Comparison of ENCODE assay signal across 9 cellular contexts in genomic region chr12:29427964-29428363, GRCh38. TPM values are rescaled to one million over a fixed set of nuclear protein-coding genes. Genes with fewer than 3 reads are reported as not detected.
A peak's percentile ranks its signal among the peaks of the same experiment; 100 is the strongest.
DNase-seq lines count a peak whose midpoint lies in the region; ATAC-seq and TF ChIP-seq lines count a peak whose summit lies in the region.
"Had no signal": no experiment of that assay in that cellular context is flagged by ENCODE, and none has a peak within 500 bp of the region (broad histone marks: within the 10 kb centered on the region; RNA-seq: fewer than 3 reads in every experiment).

No MANE protein-coding gene starts in this region.

- peaks cover 0 to 3% (median 1%) of the 10 kb centered on the region in 4 donors for H3K4me1 Mint-ChIP-seq in CD4-positive, alpha-beta memory T cell
- H3K4me1 Mint-ChIP-seq in nephron progenitor cell (no peaks in the 10 kb centered on the region), osteocyte (ENCODE audit: unreplicated experiment) (peaks cover 16% of the 10 kb centered on the region)

- ATAC-seq in GM19351 (IDR thresholded peaks at IDR 0.05; ENCODE audit: unreplicated experiment) (peak; percentile 98), HG03175 (IDR thresholded peaks at IDR 0.05; ENCODE audit: unreplicated experiment) (peak; percentile 99), gastrocnemius medialis (no peak)

- no peak overlapping the region for H3K4me3 ChIP-seq in CD4-positive, alpha-beta memory T cell (ENCODE audit: low read length in 2 of 2)
- no peak overlapping the region for H3K4me3 ChIP-seq in gastrocnemius medialis

- intact Hi-C loops in CD4-positive, alpha-beta memory T cell (cut with micrococcal nuclease): loop anchor here (1.0 to 5.0 kb wide), 5 partner anchors 47 to 355 kb away; partner anchors contain the start of gene ERGIC2
- intact Hi-C loops in gastrocnemius medialis (cut with DNase I; ENCODE audit: low total_unique reads): no loop called here

- H3K27me3 ChIP-seq in CD4-positive, alpha-beta memory T cell (ENCODE audit: insufficient read depth, low read length): no peaks in the 10 kb centered on the region
- H3K27me3 ChIP-seq in gastrocnemius medialis: no peaks in the 10 kb centered on the region

- H3K27ac Mint-ChIP-seq in CD4-positive, alpha-beta memory T cell: peak overlapping the region in 1 of 7 donors; percentile 39
- H3K27ac Mint-ChIP-seq in nephron progenitor cell: no peak overlapping the region
- no peak overlapping the region for H3K27ac Mint-ChIP-seq in osteocyte (ENCODE audit: unreplicated experiment)
- H3K27ac Mint-ChIP-seq: dendritic cell treated with granulocyte-macrophage colony-stimulating factor and Interleukin-4, amounts not matched to agents 40 ng/mL and 50 ng/mL, for 4 days had no signal

- no peaks in the 10 kb centered on the region for H3K36me3 Mint-ChIP-seq in CD4-positive, alpha-beta memory T cell
- H3K36me3 Mint-ChIP-seq in nephron progenitor cell (ENCODE audit: low read depth) (no peaks in the 10 kb centered on the region), osteocyte (ENCODE audit: unreplicated experiment) (no peaks in the 10 kb centered on the region)

- in situ Hi-C loops in gastrocnemius medialis (cut with MboI; ENCODE audit: low sequenced_read_pairs in 4 of 4): no loop called here

- peaks cover 0 to 8% (median 2%) of the 10 kb centered on the region in 8 donors for H3K9me3 Mint-ChIP-seq in CD4-positive, alpha-beta memory T cell
- H3K9me3 Mint-ChIP-seq in nephron progenitor cell (no peaks in the 10 kb centered on the region), osteocyte (ENCODE audit: unreplicated experiment) (no peaks in the 10 kb centered on the region)
- H3K9me3 Mint-ChIP-seq: dendritic cell treated with granulocyte-macrophage colony-stimulating factor and Interleukin-4, amounts not matched to agents 40 ng/mL and 50 ng/mL, for 4 days had no signal

- no peaks in the 10 kb centered on the region for H3K4me1 ChIP-seq in CD4-positive, alpha-beta memory T cell (ENCODE audit: insufficient read depth, low read length)
- H3K4me1 ChIP-seq in gastrocnemius medialis: no peaks in the 10 kb centered on the region

- no peaks in the 10 kb centered on the region for H3K9me3 ChIP-seq in CD4-positive, alpha-beta memory T cell (ENCODE audit: control insufficient read depth in 1 of 2, low read length in 2 of 2)
- no peaks in the 10 kb centered on the region for H3K9me3 ChIP-seq in gastrocnemius medialis

- no peak overlapping the region for H3K4me3 Mint-ChIP-seq in CD4-positive, alpha-beta memory T cell
- H3K4me3 Mint-ChIP-seq in nephron progenitor cell (no peak overlapping the region), osteocyte (ENCODE audit: unreplicated experiment) (no peak overlapping the region)
- H3K4me3 Mint-ChIP-seq: dendritic cell treated with granulocyte-macrophage colony-stimulating factor and Interleukin-4, amounts not matched to agents 40 ng/mL and 50 ng/mL, for 4 days had no signal

- no peak for TF ChIP-seq POLR2A in gastrocnemius medialis (IDR thresholded peaks at IDR 0.05)

- POLR2A ChIA-PET in CD4-positive, alpha-beta memory T cell (lab: Charles Lee; ENCODE audit: partially characterized antibody): interaction anchor here (1.1 to 1.9 kb wide), 2 partner anchors 47 to 48 kb away, joined by 3 to 8 read pairs; partner anchors contain the start of gene ERGIC2

- no peaks in the 10 kb centered on the region for H3K36me3 ChIP-seq in CD4-positive, alpha-beta memory T cell (ENCODE audit: insufficient read depth, low read length)
- no peaks in the 10 kb centered on the region for H3K36me3 ChIP-seq in gastrocnemius medialis

- TF ChIP-seq CTCF in nephron progenitor cell (IDR thresholded peaks at IDR 0.05) (peak; percentile 15), gastrocnemius medialis (IDR thresholded peaks at IDR 0.05 in 4 of 5, conservative IDR thresholded peaks at IDR 0.05 in 1 of 5) (no peak), osteocyte (IDR thresholded peaks at IDR 0.05) (no peak)

- H3K27ac ChIP-seq in CD4-positive, alpha-beta memory T cell (ENCODE audit: low read depth, low read length): no peak overlapping the region
- no peak overlapping the region for H3K27ac ChIP-seq in gastrocnemius medialis

- peak in 4 of 5 donors; percentile 9 to 24 (median 23) for DNase-seq in CD4-positive, alpha-beta memory T cell
- DNase-seq in SW480 (ENCODE audit: low spot score) (peak; percentile 36), nephron progenitor cell (no peak), gastrocnemius medialis (no peak), hepatic stellate cell (ENCODE audit: low spot score) (no peak), osteocyte (ENCODE audit: extremely low spot score, unreplicated experiment) (no peak)

- peaks cover 15% of the 10 kb centered on the region in 2 donors for H3K27me3 Mint-ChIP-seq in CD4-positive, alpha-beta memory T cell
- H3K27me3 Mint-ChIP-seq in nephron progenitor cell (ENCODE audit: low read depth, poor library complexity) (peaks cover 5% of the 10 kb centered on the region), osteocyte (ENCODE audit: unreplicated experiment) (peaks cover 18% of the 10 kb centered on the region)

- CTCF ChIA-PET in CD4-positive, alpha-beta memory T cell (lab: Charles Lee; ENCODE audit: partially characterized antibody): interaction anchor here (0.8 to 2.7 kb wide), 13 partner anchors 11 to 342 kb away, joined by 3 to 12 read pairs (median 5); partner anchors contain the start of gene ERGIC2

RNA-seq across cellular contexts. Expression of gene ERGIC2, which starts 47.0 kb away (rescaled TPM):
- total RNA-seq in CD4-positive, alpha-beta memory T cell: 10 to 100 TPM; 74.9 to 82.9 TPM
- 100 to 1,000 TPM in 1 of 2 donors, 10 to 100 TPM in 1; 94.9 to 104 TPM for polyA plus RNA-seq in CD4-positive, alpha-beta memory T cell
- total RNA-seq in gastrocnemius medialis (10 to 100 TPM; 43.0 to 99.6 (median 50.2) TPM), osteocyte (70.3 and 77.5 TPM in 2 replicates)

Comparison
In these comparisons a context has a peak if more than half of its experiments do, and no peak if none do; other contexts are left out.
1. DNase-seq: peak in CD4-positive, alpha-beta memory T cell (4 of 5) and SW480 (single experiment); none in nephron progenitor cell (single experiment), gastrocnemius medialis (0 of 2), hepatic stellate cell (single experiment) and osteocyte (single experiment).
2. ATAC-seq: peak in GM19351 (single experiment) and HG03175 (single experiment); none in gastrocnemius medialis (0 of 2).